ENCODE assay signal across 8 cellular contexts in genomic region chr20:46767127-46767761, GRCh38. TPM values are rescaled to one million over a fixed set of nuclear protein-coding genes. Genes with fewer than 3 reads are reported as not detected.
DNase-seq lines count a peak whose midpoint lies in the region; ATAC-seq and TF ChIP-seq lines count a peak whose summit lies in the region.

No MANE protein-coding gene starts in this region.

- peak; percentile 16 for DNase-seq in DMS153 (lab: John Stamatoyannopoulos, UW)
- DNase-seq in HEK293T (ENCODE audit: extremely low spot score), result peak; percentile 64
- peak; percentile 73 for DNase-seq in NCI-H82 treated with DMSO at 0.1 percent for 48 hours (lab: John Stamatoyannopoulos, UW; ENCODE audit: unreplicated experiment)
- peak; percentile 11 to 46 for DNase-seq in dermis microvascular lymphatic vessel endothelial cell (ENCODE audit: low read depth in 2 of 2)
- no peak for DNase-seq in progenitor cell of endocrine pancreas (ENCODE audit: low spot score, unreplicated experiment)
- DNase-seq in sciatic nerve (ENCODE audit: low spot score), result no peak

- no peaks in the 10 kb centered on the region for H3K36me3 Mint-ChIP-seq in progenitor cell of endocrine pancreas (ENCODE audit: insufficient read depth)

- no peaks in the 10 kb centered on the region for H3K4me1 Mint-ChIP-seq in progenitor cell of endocrine pancreas (ENCODE audit: low read depth)

- CTCF ChIA-PET in HEK293T (lab: Yijun Ruan, JAX), result no interaction called here

- POLR2A ChIA-PET in HEK293T (lab: Yijun Ruan, JAX), result no interaction called here

- ATAC-seq in HG02885 (IDR thresholded peaks at IDR 0.05; ENCODE audit: poor library complexity, unreplicated experiment) (no peak), sciatic nerve (no peak), GM21825 (IDR thresholded peaks at IDR 0.05; ENCODE audit: unreplicated experiment) (no peak)

- no peak overlapping the region for H3K4me3 Mint-ChIP-seq in progenitor cell of endocrine pancreas (ENCODE audit: low read depth)

- H3K27me3 Mint-ChIP-seq in progenitor cell of endocrine pancreas, result peaks cover 5% of the 10 kb centered on the region

- no peak overlapping the region for H3K27ac Mint-ChIP-seq in progenitor cell of endocrine pancreas

- no peaks in the 10 kb centered on the region for H3K9me3 Mint-ChIP-seq in progenitor cell of endocrine pancreas (ENCODE audit: low read depth)

- intact Hi-C loops in sciatic nerve (cut with DNase I), result no loop called here

- peak; percentile 68 for TF ChIP-seq CTCF in progenitor cell of endocrine pancreas (IDR thresholded peaks at IDR 0.05; ENCODE audit: unreplicated experiment)

TF ChIP-seq in HEK293T, 16 proteins besides CTCF, POLR2A, EP300 and RAD21:
- TF ChIP-seq ZNF384 (IDR thresholded peaks at IDR 0.05) (no peak), TARDBP (IDR thresholded peaks at IDR 0.05) (no peak), HDGF (IDR thresholded peaks at IDR 0.05; ENCODE audit: borderline replicate concordance) (no peak)
- TF ChIP-seq, protein P1, sequence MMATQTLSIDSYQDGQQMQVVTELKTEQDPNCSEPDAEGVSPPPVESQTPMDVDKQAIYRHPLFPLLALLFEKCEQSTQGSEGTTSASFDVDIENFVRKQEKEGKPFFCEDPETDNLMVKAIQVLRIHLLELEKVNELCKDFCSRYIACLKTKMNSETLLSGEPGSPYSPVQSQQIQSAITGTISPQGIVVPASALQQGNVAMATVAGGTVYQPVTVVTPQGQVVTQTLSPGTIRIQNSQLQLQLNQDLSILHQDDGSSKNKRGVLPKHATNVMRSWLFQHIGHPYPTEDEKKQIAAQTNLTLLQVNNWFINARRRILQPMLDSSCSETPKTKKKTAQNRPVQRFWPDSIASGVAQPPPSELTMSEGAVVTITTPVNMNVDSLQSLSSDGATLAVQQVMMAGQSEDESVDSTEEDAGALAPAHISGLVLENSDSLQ (IDR thresholded peaks at IDR 0.05), result no peak

RNA-seq across cellular contexts. Expression of gene SLC2A10, which starts 57.8 kb away (rescaled TPM):
- total RNA-seq in dermis microvascular lymphatic vessel endothelial cell (5.4 and 12.3 TPM in 2 replicates), progenitor cell of endocrine pancreas (16.1 and 16.6 TPM in 2 replicates), sciatic nerve (14.7 TPM)

Comparison
In these comparisons a context has a peak if more than half of its experiments do, and no peak if none do; other contexts are left out.
1. DNase-seq: peak in DMS153 (single experiment), HEK293T (single experiment), NCI-H82 treated with DMSO at 0.1 percent for 48 hours (single experiment) and dermis microvascular lymphatic vessel endothelial cell (2 of 2); none in progenitor cell of endocrine pancreas (single experiment) and sciatic nerve (single experiment).